In the genomic region with DNA sequence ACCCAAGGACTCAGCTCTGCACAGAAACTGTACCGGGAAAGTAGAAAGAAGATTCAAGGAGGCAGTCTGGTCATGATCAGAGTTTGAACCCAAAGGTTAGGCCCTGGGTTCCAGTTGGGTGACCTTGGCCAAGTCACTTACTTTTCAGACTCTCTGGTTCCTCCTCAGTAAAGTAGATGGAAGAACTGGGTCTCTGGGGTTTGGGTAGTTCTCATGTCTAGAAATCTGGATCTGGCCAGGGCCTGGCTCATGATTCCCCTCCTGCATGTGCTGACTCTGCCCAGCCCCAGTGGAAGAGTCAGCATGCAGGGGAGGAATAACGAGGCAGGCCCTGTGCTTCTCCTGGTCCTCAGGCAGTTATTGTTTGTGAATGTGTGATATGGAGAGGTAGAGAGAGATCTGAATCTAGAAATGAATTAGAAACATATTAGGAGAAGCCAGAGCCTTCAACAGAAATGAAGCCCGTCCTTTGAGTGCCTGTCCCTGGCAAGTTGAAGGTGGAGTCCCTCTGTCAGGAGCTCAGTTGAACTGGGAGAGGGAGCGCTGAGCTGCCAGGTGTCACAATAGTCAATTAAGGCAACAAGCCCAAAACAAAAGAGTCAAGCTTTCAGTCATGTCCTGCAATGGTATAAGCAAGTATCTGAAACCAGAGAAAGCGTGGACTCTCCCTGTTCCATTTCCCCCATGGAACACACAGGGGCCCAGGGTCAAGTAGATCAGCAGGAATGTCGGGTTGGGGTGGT, we compare ENCODE assay signal across 10 cellular contexts.
A peak's percentile ranks its signal among the peaks of the same experiment; 100 is the strongest.
DNase-seq lines count a peak whose midpoint lies in the region; ATAC-seq and TF ChIP-seq lines count a peak whose summit lies in the region.
"Had no signal": no experiment of that assay in that cellular context is flagged by ENCODE, and none has a peak within 500 bp of the region (broad histone marks: within the 10 kb centered on the region; RNA-seq: fewer than 3 reads in every experiment).

No MANE protein-coding gene starts in this region.

- H3K27ac ChIP-seq in CD4-positive, CD25-positive, alpha-beta regulatory T cell (ENCODE audit: insufficient read depth, low read length, poor library complexity, severe bottlenecking): no peak overlapping the region
- peak overlapping the region; percentile 98 for H3K27ac ChIP-seq in brain microvascular endothelial cell

- POLR2A ChIA-PET in naive thymus-derived CD8-positive, alpha-beta T cell (lab: Charles Lee): no interaction called here

- H3K9me3 Mint-ChIP-seq in CD4-positive, CD25-positive, alpha-beta regulatory T cell: no peaks in the 10 kb centered on the region
- H3K9me3 Mint-ChIP-seq in naive thymus-derived CD8-positive, alpha-beta T cell: no peaks in the 10 kb centered on the region

- H3K27me3 Mint-ChIP-seq in CD4-positive, CD25-positive, alpha-beta regulatory T cell: peaks cover 11% of the 10 kb centered on the region
- H3K27me3 Mint-ChIP-seq in naive thymus-derived CD8-positive, alpha-beta T cell: no peaks in the 10 kb centered on the region

- no peaks in the 10 kb centered on the region for H3K36me3 ChIP-seq in CD4-positive, CD25-positive, alpha-beta regulatory T cell (ENCODE audit: control insufficient read depth, insufficient read depth, low read length)
- no peaks in the 10 kb centered on the region for H3K36me3 ChIP-seq in brain microvascular endothelial cell (replicated peaks)

- in situ Hi-C loops in brain microvascular endothelial cell (cut with HindIII; ENCODE audit: low pct_ligation_motif_present, low sequenced_read_pairs): loop anchor here (25.0 kb wide), 1 partner anchor 148 kb away; no protein-coding TSS in a partner anchor

- peaks cover 3% of the 10 kb centered on the region for H3K36me3 Mint-ChIP-seq in CD4-positive, CD25-positive, alpha-beta regulatory T cell
- H3K36me3 Mint-ChIP-seq in naive thymus-derived CD8-positive, alpha-beta T cell: no peaks in the 10 kb centered on the region

- peaks cover 9% of the 10 kb centered on the region for H3K4me1 ChIP-seq in CD4-positive, CD25-positive, alpha-beta regulatory T cell (ENCODE audit: control insufficient read depth, insufficient read depth, low read length, poor library complexity, severe bottlenecking)

- DNase-seq in CD4-positive, CD25-positive, alpha-beta regulatory T cell: no peak
- DNase-seq in M059J (ENCODE audit: low read depth) (peak; percentile 37), brain microvascular endothelial cell (no peak), retina (no peak)
- no peak for DNase-seq in naive thymus-derived CD8-positive, alpha-beta T cell
- no peak for DNase-seq in stimulated activated CD4-positive, alpha-beta T cell treated with anti-CD3 and anti-CD28 coated beads, Interleukin-2, amount 100 ng/mL, for 48 hours
- DNase-seq in stimulated activated naive CD4-positive, alpha-beta T cell treated with Interleukin-2 at 50 U/mL for 16 hours (lab: John Stamatoyannopoulos, UW): no peak
- DNase-seq: DND-41, NCI-H1417 had no signal

- H3K27ac Mint-ChIP-seq in CD4-positive, CD25-positive, alpha-beta regulatory T cell: peak overlapping the region in 2 of 3 donors; percentile 24 to 60
- H3K27ac Mint-ChIP-seq in naive thymus-derived CD8-positive, alpha-beta T cell: peak overlapping the region in 7 of 10 donors; percentile 18 to 68 (median 45)

- no peak overlapping the region for H3K4me3 ChIP-seq in CD4-positive, CD25-positive, alpha-beta regulatory T cell (ENCODE audit: low read depth, low read length)
- H3K4me3 ChIP-seq in brain microvascular endothelial cell (ENCODE audit: low read depth, low read length): no peak overlapping the region

- TF ChIP-seq CTCF in brain microvascular endothelial cell (IDR thresholded peaks at IDR 0.05; ENCODE audit: low read depth, low read length, missing control alignments): no peak

- H3K27me3 ChIP-seq in CD4-positive, CD25-positive, alpha-beta regulatory T cell (ENCODE audit: control insufficient read depth, insufficient read depth, low read length): peaks cover 4% of the 10 kb centered on the region
- no peaks in the 10 kb centered on the region for H3K27me3 ChIP-seq in brain microvascular endothelial cell (replicated peaks)

- no peak for ATAC-seq in CD4-positive, CD25-positive, alpha-beta regulatory T cell (ENCODE audit: low read depth in 2 of 2)
- ATAC-seq in naive thymus-derived CD8-positive, alpha-beta T cell: no peak
- ATAC-seq in HG03039 (IDR thresholded peaks at IDR 0.05; ENCODE audit: unreplicated experiment): no peak

- no peaks in the 10 kb centered on the region for H3K9me3 ChIP-seq in CD4-positive, CD25-positive, alpha-beta regulatory T cell (ENCODE audit: control insufficient read depth in 2 of 2, low read length in 2 of 2)

- H3K4me1 Mint-ChIP-seq in CD4-positive, CD25-positive, alpha-beta regulatory T cell: peaks cover 0 to 17% (median 5%) of the 10 kb centered on the region in 4 donors
- H3K4me1 Mint-ChIP-seq in naive thymus-derived CD8-positive, alpha-beta T cell: peaks cover 9 to 42% (median 15%) of the 10 kb centered on the region in 4 donors

- H3K4me3 Mint-ChIP-seq in CD4-positive, CD25-positive, alpha-beta regulatory T cell: no peak overlapping the region
- peak overlapping the region in 1 of 10 donors; percentile 8 for H3K4me3 Mint-ChIP-seq in naive thymus-derived CD8-positive, alpha-beta T cell
